Comparison of ENCODE assay signal across 8 cellular contexts in genomic region chr7:151795168-151795754, GRCh38.
DNase-seq lines count a peak whose midpoint lies in the region; ATAC-seq, FAIRE-seq and TF ChIP-seq lines count a peak whose summit lies in the region.

No MANE protein-coding gene starts in this region.

- H3K4me3 Mint-ChIP-seq in activated T-cell treated with anti-CD3 and anti-CD28 coated beads, Interleukin-2, amount 50 U/mL, for 72 hours: peak overlapping the region; percentile 21 to 22

- no peak for DNase-seq in GM18507 (ENCODE audit: extremely low spot score, insufficient read length, low read depth)
- DNase-seq in activated T-cell treated with anti-CD3 and anti-CD28 coated beads, Interleukin-2, amount 50 U/mL, for 72 hours: peak; percentile 86
- peak; percentile 82 for DNase-seq in stimulated activated CD4-positive, alpha-beta T cell treated with anti-CD3 and anti-CD28 coated beads, Interleukin-15, amount 100 ng/mL, for 48 hours (ENCODE audit: low read depth in 2 of 2)
- DNase-seq in RWPE1 (ENCODE audit: low spot score): no peak
- DNase-seq in ureter (ENCODE audit: low spot score): no peak
- DNase-seq in A172 (ENCODE audit: low spot score): no peak
- DNase-seq in OCI-M1 (lab: John Stamatoyannopoulos, UW): no peak

- peak; percentile 46 for FAIRE-seq in GM18507 (lab: Jason Lieb, UNC)

- POLR2A ChIA-PET in RWPE1 (lab: Yijun Ruan, JAX; ENCODE audit: low non-redundant PET): no interaction called here

- no peak overlapping the region for H3K27ac ChIP-seq in RWPE1

- no peaks in the 10 kb centered on the region for H3K36me3 Mint-ChIP-seq in activated T-cell treated with anti-CD3 and anti-CD28 coated beads, Interleukin-2, amount 50 U/mL, for 72 hours (ENCODE audit: insufficient read depth in 2 of 2)

- H3K4me1 Mint-ChIP-seq in activated T-cell treated with anti-CD3 and anti-CD28 coated beads, Interleukin-2, amount 50 U/mL, for 72 hours (ENCODE audit: low read depth): peaks cover 29% of the 10 kb centered on the region

- no peaks in the 10 kb centered on the region for H3K27me3 Mint-ChIP-seq in activated T-cell treated with anti-CD3 and anti-CD28 coated beads, Interleukin-2, amount 50 U/mL, for 72 hours (ENCODE audit: low read depth)

- H3K9me3 Mint-ChIP-seq in activated T-cell treated with anti-CD3 and anti-CD28 coated beads, Interleukin-2, amount 50 U/mL, for 72 hours: no peaks in the 10 kb centered on the region

- H3K27ac Mint-ChIP-seq in activated T-cell treated with anti-CD3 and anti-CD28 coated beads, Interleukin-2, amount 50 U/mL, for 72 hours: peak overlapping the region; percentile 5

- TF ChIP-seq CTCF in RWPE1 (conservative IDR thresholded peaks at IDR 0.05; ENCODE audit: low read depth): no peak

- peak; percentile 66 for ATAC-seq in HG03354 (IDR thresholded peaks at IDR 0.05; ENCODE audit: poor library complexity, severe bottlenecking, unreplicated experiment)
- peak; percentile 90 to 93 for ATAC-seq in activated T-cell treated with anti-CD3 and anti-CD28 coated beads, Interleukin-2, amount 50 U/mL, for 72 hours (replicated peaks in 1 of 2)

- CTCF ChIA-PET in RWPE1 (lab: Yijun Ruan, JAX): interaction anchor here (0.6 to 0.7 kb wide), 3 partner anchors 13 to 246 kb away, joined by 3 read pairs; no protein-coding TSS in a partner anchor

Comparison
In these comparisons a context has a peak if more than half of its experiments do, and no peak if none do; other contexts are left out.
1. DNase-seq: peak in activated T-cell treated with anti-CD3 and anti-CD28 coated beads, Interleukin-2, amount 50 U/mL, for 72 hours (2 of 2) and stimulated activated CD4-positive, alpha-beta T cell treated with anti-CD3 and anti-CD28 coated beads, Interleukin-15, amount 100 ng/mL, for 48 hours (2 of 2); none in GM18507 (single experiment), RWPE1 (single experiment), ureter (single experiment), A172 (single experiment) and OCI-M1 (single experiment).